ENCODE assay signal across 27 cellular contexts in genomic region chr12:108589840-108590229, GRCh38. TPM values are rescaled to one million over a fixed set of nuclear protein-coding genes. Genes with fewer than 3 reads are reported as not detected.
"Had no signal": no experiment of that assay in that cellular context is flagged by ENCODE, and none has a peak within 500 bp of the region (broad histone marks: within the 10 kb centered on the region; RNA-seq: fewer than 3 reads in every experiment).

No MANE protein-coding gene starts in this region.

- DNase-seq: activated CD4-positive, alpha-beta T cell treated with anti-CD3 and anti-CD28 coated beads, Interleukin-2, amount 50 U/mL, for 48 hours; activated CD8-positive, alpha-beta memory T cell treated with anti-CD3 and anti-CD28 coated beads, Interleukin-2, amount 50 U/mL, for 48 hours; activated naive CD4-positive, alpha-beta T cell treated with Interleukin-2 at 50 U/mL for 16 hours; activated naive CD8-positive, alpha-beta T cell treated with anti-CD3 and anti-CD28 coated beads for 36 hours; activated T-cell treated with anti-CD3 and anti-CD28 coated beads, Interleukin-2, amount 50 U/mL, for 48 hours; amniotic stem cell; dorsolateral prefrontal cortex; effector memory CD8-positive, alpha-beta T cell; left colon; lower lobe of right lung; naive thymus-derived CD4-positive, alpha-beta T cell; pancreas; right cardiac atrium; stimulated activated CD4-positive, alpha-beta T cell treated with anti-CD3 and anti-CD28 coated beads, Interleukin-2, amount 100 ng/mL, for 24 hours; stimulated activated naive CD8-positive, alpha-beta T cell treated with anti-CD3 and anti-CD28 coated beads, Interleukin-15, amount 100 ng/mL, for 72 hours; T-cell had no signal

- H3K4me1 Mint-ChIP-seq: activated naive CD8-positive, alpha-beta T cell treated with anti-CD3 and anti-CD28 coated beads for 36 hours; central memory CD8-positive, alpha-beta T cell; stimulated activated effector memory CD8-positive, alpha-beta T cell treated with anti-CD3 and anti-CD28 coated beads, Interleukin-12 subunit alpha, Interleukin-12 subunit beta, amount 100 ng/mL, for 72 hours; stimulated activated naive CD8-positive, alpha-beta T cell treated with anti-CD3 and anti-CD28 coated beads, Interleukin-15, amount 100 ng/mL, for 72 hours; T-cell had no signal

- H3K4me1 ChIP-seq: breast epithelium, lower lobe of right lung, pancreas, uterus had no signal

- H3K36me3 Mint-ChIP-seq: activated naive CD8-positive, alpha-beta T cell treated with anti-CD3 and anti-CD28 coated beads for 36 hours; naive thymus-derived CD4-positive, alpha-beta T cell; stimulated activated effector memory CD8-positive, alpha-beta T cell treated with anti-CD3 and anti-CD28 coated beads, Interleukin-12 subunit alpha, Interleukin-12 subunit beta, amount 100 ng/mL, for 72 hours; T-cell had no signal

- H3K27ac Mint-ChIP-seq: activated naive CD8-positive, alpha-beta T cell treated with anti-CD3 and anti-CD28 coated beads for 36 hours; effector memory CD8-positive, alpha-beta T cell; naive thymus-derived CD4-positive, alpha-beta T cell; stimulated activated effector memory CD8-positive, alpha-beta T cell treated with anti-CD3 and anti-CD28 coated beads, Interleukin-12 subunit alpha, Interleukin-12 subunit beta, amount 100 ng/mL, for 72 hours; stimulated activated naive CD8-positive, alpha-beta T cell treated with anti-CD3 and anti-CD28 coated beads, Interleukin-15, amount 100 ng/mL, for 72 hours; T-cell had no signal

- H3K27me3 Mint-ChIP-seq: activated naive CD8-positive, alpha-beta T cell treated with anti-CD3 and anti-CD28 coated beads for 36 hours; naive thymus-derived CD4-positive, alpha-beta T cell; T-cell had no signal

- H3K4me3 ChIP-seq: dorsolateral prefrontal cortex, lower lobe of right lung, pancreas, suprapubic skin, tibial nerve, uterus had no signal

- H3K9me3 ChIP-seq: breast epithelium, lower lobe of right lung, neutrophil, pancreas, suprapubic skin, tibial nerve, uterus had no signal

- H3K9me3 Mint-ChIP-seq: activated naive CD8-positive, alpha-beta T cell treated with anti-CD3 and anti-CD28 coated beads for 36 hours; central memory CD8-positive, alpha-beta T cell; effector memory CD8-positive, alpha-beta T cell; naive thymus-derived CD4-positive, alpha-beta T cell; stimulated activated effector memory CD8-positive, alpha-beta T cell treated with anti-CD3 and anti-CD28 coated beads, Interleukin-12 subunit alpha, Interleukin-12 subunit beta, amount 100 ng/mL, for 72 hours; stimulated activated naive CD8-positive, alpha-beta T cell treated with anti-CD3 and anti-CD28 coated beads, Interleukin-15, amount 100 ng/mL, for 72 hours; T-cell had no signal

- ATAC-seq: effector memory CD8-positive, alpha-beta T cell; esophagus mucosa; left colon; lower lobe of right lung; naive thymus-derived CD4-positive, alpha-beta T cell; stimulated activated effector memory CD8-positive, alpha-beta T cell treated with anti-CD3 and anti-CD28 coated beads, Interleukin-12 subunit alpha, Interleukin-12 subunit beta, amount 100 ng/mL, for 72 hours; T-cell had no signal

- H3K36me3 ChIP-seq: breast epithelium, lower lobe of right lung, neutrophil, pancreas, suprapubic skin, tibial nerve, uterus had no signal

- H3K27me3 ChIP-seq: breast epithelium, dorsolateral prefrontal cortex, neutrophil, pancreas, suprapubic skin, tibial nerve, uterus had no signal

- H3K4me3 Mint-ChIP-seq: activated naive CD8-positive, alpha-beta T cell treated with anti-CD3 and anti-CD28 coated beads for 36 hours; central memory CD8-positive, alpha-beta T cell; effector memory CD8-positive, alpha-beta T cell; naive thymus-derived CD4-positive, alpha-beta T cell; stimulated activated effector memory CD8-positive, alpha-beta T cell treated with anti-CD3 and anti-CD28 coated beads, Interleukin-12 subunit alpha, Interleukin-12 subunit beta, amount 100 ng/mL, for 72 hours; stimulated activated naive CD8-positive, alpha-beta T cell treated with anti-CD3 and anti-CD28 coated beads, Interleukin-15, amount 100 ng/mL, for 72 hours; T-cell had no signal

- H3K27ac ChIP-seq: lower lobe of right lung, neutrophil, pancreas, suprapubic skin had no signal

RNA-seq across cellular contexts. Expression of gene TMEM119, which starts 8.0 kb away (rescaled TPM):
- total RNA-seq: activated CD8-positive, alpha-beta memory T cell treated with anti-CD3 and anti-CD28 coated beads for 36 hours; endothelial cell of umbilical vein; pulmonary artery endothelial cell had no signal
- polyA plus RNA-seq: endothelial cell of umbilical vein had no signal
